Comparison of ENCODE assay signal across 20 cellular contexts in genomic region chr15:81030368-81030739, GRCh38.
"Had no signal": no experiment of that assay in that cellular context is flagged by ENCODE, and none has a peak within 500 bp of the region (broad histone marks: within the 10 kb centered on the region; RNA-seq: fewer than 3 reads in every experiment).

No MANE protein-coding gene starts in this region.

- H3K27me3 ChIP-seq: brain microvascular endothelial cell, esophagus squamous epithelium, hepatocyte, tibial artery had no signal

- DNase-seq: activated CD4-positive, alpha-beta T cell treated with anti-CD3 and anti-CD28 coated beads, Interleukin-2, amount 10 ng/mL, durations not matched to agents 7 days and 5 days; activated CD8-positive, alpha-beta T cell treated with anti-CD3 and anti-CD28 coated beads, Interleukin-2, amount 10 ng/mL, durations not matched to agents 7 days and 5 days; activated effector memory CD4-positive, alpha-beta T cell treated with Interleukin-2 at 50 U/mL for 16 hours; activated naive CD4-positive, alpha-beta T cell treated with anti-CD3 and anti-CD28 coated beads, Interleukin-2, amount 10 ng/mL, durations not matched to agents 7 days and 5 days; activated T-cell treated with anti-CD3 and anti-CD28 coated beads, Interleukin-2, amount 50 U/mL, for 24 hours; aorta; brain microvascular endothelial cell; effector CD4-positive, alpha-beta T cell; esophagus squamous epithelium; lower lobe of right lung; posterior cingulate gyrus; stimulated activated CD8-positive, alpha-beta memory T cell treated with anti-CD3 and anti-CD28 coated beads, Interleukin-4, amount 100 ng/mL, for 48 hours; stimulated activated naive CD4-positive, alpha-beta T cell treated with Interleukin-2 at 50 U/mL for 16 hours; T-cell; tibial artery had no signal

- H3K27me3 Mint-ChIP-seq: activated CD4-positive, alpha-beta T cell treated with anti-CD3 and anti-CD28 coated beads, Interleukin-2, amount 10 ng/mL, durations not matched to agents 7 days and 5 days; activated T-cell treated with anti-CD3 and anti-CD28 coated beads, Interleukin-2, amount 50 U/mL, for 24 hours had no signal

- H3K4me1 ChIP-seq: tibial artery had no signal

- H3K27ac Mint-ChIP-seq: activated CD4-positive, alpha-beta T cell treated with anti-CD3 and anti-CD28 coated beads, Interleukin-2, amount 10 ng/mL, durations not matched to agents 7 days and 5 days; activated CD8-positive, alpha-beta T cell treated with anti-CD3 and anti-CD28 coated beads, Interleukin-2, amount 10 ng/mL, durations not matched to agents 7 days and 5 days; activated naive CD4-positive, alpha-beta T cell treated with anti-CD3 and anti-CD28 coated beads, Interleukin-2, amount 10 ng/mL, durations not matched to agents 7 days and 5 days; activated T-cell treated with anti-CD3 and anti-CD28 coated beads, Interleukin-2, amount 50 U/mL, for 24 hours; natural killer cell treated with Interleukin-12 subunit alpha and Interleukin-12 subunit beta and Interleukin-15 and Interleukin-18, amount 100 ng/mL, for 72 hours; T-cell had no signal

- H3K79me2 ChIP-seq: hepatocyte had no signal

- H3K9me3 Mint-ChIP-seq: activated T-cell treated with anti-CD3 and anti-CD28 coated beads, Interleukin-2, amount 50 U/mL, for 24 hours had no signal

- FAIRE-seq: urothelium cell line had no signal

- H3K9me3 ChIP-seq: lower lobe of right lung, tibial artery had no signal

- H2AFZ ChIP-seq: hepatocyte had no signal

- H3K27ac ChIP-seq: brain microvascular endothelial cell, hepatocyte, lower lobe of right lung, tibial artery had no signal

- H3K4me1 Mint-ChIP-seq: central memory CD8-positive, alpha-beta T cell had no signal

- ATAC-seq: activated CD8-positive, alpha-beta T cell treated with anti-CD3 and anti-CD28 coated beads, Interleukin-2, amount 10 ng/mL, durations not matched to agents 7 days and 5 days; natural killer cell treated with Interleukin-12 subunit alpha and Interleukin-12 subunit beta and Interleukin-15 and Interleukin-18, amount 100 ng/mL, for 72 hours; T-cell had no signal

- H3K36me3 ChIP-seq: brain microvascular endothelial cell, esophagus squamous epithelium, lower lobe of right lung, tibial artery had no signal

- H3K4me2 ChIP-seq: hepatocyte had no signal

- H3K4me3 ChIP-seq: coronary artery, esophagus squamous epithelium, hepatocyte, lower lobe of right lung, tibial artery had no signal

- H3K4me3 Mint-ChIP-seq: activated CD4-positive, alpha-beta T cell treated with anti-CD3 and anti-CD28 coated beads, Interleukin-2, amount 10 ng/mL, durations not matched to agents 7 days and 5 days; activated CD8-positive, alpha-beta T cell treated with anti-CD3 and anti-CD28 coated beads, Interleukin-2, amount 10 ng/mL, durations not matched to agents 7 days and 5 days; activated naive CD4-positive, alpha-beta T cell treated with anti-CD3 and anti-CD28 coated beads, Interleukin-2, amount 10 ng/mL, durations not matched to agents 7 days and 5 days; activated T-cell treated with anti-CD3 and anti-CD28 coated beads, Interleukin-2, amount 50 U/mL, for 24 hours; central memory CD8-positive, alpha-beta T cell; natural killer cell treated with Interleukin-12 subunit alpha and Interleukin-12 subunit beta and Interleukin-15 and Interleukin-18, amount 100 ng/mL, for 72 hours; T-cell had no signal
